ENCODE assay signal across 10 cellular contexts in the genomic region with DNA sequence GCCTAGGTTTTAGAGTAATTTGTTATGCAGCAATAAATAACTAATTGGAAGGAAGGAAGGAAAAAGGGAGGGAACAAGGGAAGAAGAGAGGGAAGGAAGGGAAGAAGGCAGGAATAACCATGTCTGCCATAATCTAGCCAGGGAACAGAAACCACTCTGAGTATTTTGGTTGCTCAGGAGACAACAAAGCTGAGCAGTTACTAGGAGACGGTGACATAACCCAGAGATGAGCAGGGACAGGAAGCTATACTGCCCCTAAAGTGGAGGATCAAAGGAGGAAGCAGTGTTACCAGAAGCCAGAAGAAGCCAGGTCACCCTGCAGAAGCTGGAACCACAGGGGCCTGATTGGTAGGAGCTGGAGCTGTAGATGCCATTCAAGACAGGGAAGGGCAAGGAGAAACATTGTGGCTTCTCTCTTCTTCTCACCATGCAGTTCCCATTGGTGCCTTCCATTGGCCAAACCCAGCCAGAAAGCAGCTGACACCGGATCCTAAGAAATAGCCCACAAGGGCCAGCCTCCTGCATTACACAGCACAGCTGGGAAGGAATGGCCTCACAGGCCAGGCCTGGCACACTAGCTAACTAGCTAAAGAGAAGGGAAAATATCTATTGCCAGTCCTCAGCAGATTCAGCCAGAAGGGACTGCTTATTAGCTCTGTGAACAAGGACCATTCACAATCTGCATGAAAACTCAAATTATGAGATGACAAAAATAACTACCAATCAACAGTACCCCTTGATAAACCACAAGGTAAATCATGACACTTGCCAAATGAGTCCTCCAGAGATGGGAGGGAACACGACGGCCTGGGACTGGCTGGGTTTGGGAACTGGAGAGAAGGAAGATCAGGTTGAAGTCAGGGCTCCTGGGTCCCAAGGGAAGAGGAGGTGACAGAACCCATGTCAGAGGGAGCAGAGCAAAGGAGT.
DNase-seq lines count a peak whose midpoint lies in the region; ATAC-seq, FAIRE-seq and TF ChIP-seq lines count a peak whose summit lies in the region.
"Had no signal": no experiment of that assay in that cellular context is flagged by ENCODE, and none has a peak within 500 bp of the region (broad histone marks: within the 10 kb centered on the region; RNA-seq: fewer than 3 reads in every experiment).

No MANE protein-coding gene starts in this region.

- no peaks in the 10 kb centered on the region for H3K9me3 Mint-ChIP-seq in activated CD4-positive, alpha-beta memory T cell treated with anti-CD3 and anti-CD28 coated beads for 36 hours

- FAIRE-seq in HepG2 (lab: Jason Lieb, UNC) = no peak

- H2AFZ ChIP-seq in HepG2 (ENCODE audit: low read length) = no peak overlapping the region

- H3K4me3 Mint-ChIP-seq in activated CD4-positive, alpha-beta memory T cell treated with anti-CD3 and anti-CD28 coated beads for 36 hours = no peak overlapping the region
- H3K4me3 Mint-ChIP-seq: nephron had no signal

- no peak for TF ChIP-seq POLR2A in HepG2 (IDR thresholded peaks at IDR 0.05; ENCODE audit: insufficient read depth in 1 of 2, low read depth in 2 of 2, low read length in 2 of 2)

- peak; percentile 28 for ATAC-seq in GM19438 (IDR thresholded peaks at IDR 0.05; ENCODE audit: low read depth, unreplicated experiment)
- ATAC-seq in HG03280 (IDR thresholded peaks at IDR 0.05; ENCODE audit: unreplicated experiment) = peak; percentile 39
- no peak for ATAC-seq in sciatic nerve
- no peak for ATAC-seq in HepG2

- TF ChIP-seq RAD21 in HepG2 (CRISPR knock-in tag; IDR thresholded peaks at IDR 0.05) = no peak

- peak overlapping the region; percentile 55 for H3K27ac Mint-ChIP-seq in activated CD4-positive, alpha-beta memory T cell treated with anti-CD3 and anti-CD28 coated beads for 36 hours
- H3K27ac Mint-ChIP-seq: nephron had no signal

- H3K27ac ChIP-seq in HepG2 (ENCODE audit: extremely low read length, insufficient read depth, low read length) = no peak overlapping the region

- POLR2A ChIA-PET in activated CD4-positive, alpha-beta memory T cell treated with anti-CD3 and anti-CD28 coated beads for 36 hours (lab: Charles Lee) = interaction anchor here (0.9 to 1.6 kb wide), 5 partner anchors 12 to 233 kb away, joined by 3 to 5 read pairs (median 5); a partner anchor contains a TSS
- POLR2A ChIA-PET in HepG2 (lab: Yijun Ruan, JAX) = no interaction called here

- H3K36me3 Mint-ChIP-seq in activated CD4-positive, alpha-beta memory T cell treated with anti-CD3 and anti-CD28 coated beads for 36 hours = no peaks in the 10 kb centered on the region

- H3K9me3 ChIP-seq in HepG2 (ENCODE audit: low read length) = no peaks in the 10 kb centered on the region

- no peak overlapping the region for H3K4me3 ChIP-seq in HepG2 (replicated peaks in 1 of 3; ENCODE audit: insufficient read depth in 1 of 3, low read depth in 2 of 3, low read length in 3 of 3)

- no peak overlapping the region for H3K9ac ChIP-seq in HepG2 (ENCODE audit: insufficient read depth, low read depth, low read length)

- in situ Hi-C loops in HepG2 (cut with HindIII; ENCODE audit: extremely low pct_ligation_motif_present, low pct_unique_long_range_greater_than_20kb) = no loop called here

- no peak overlapping the region for H3K4me2 ChIP-seq in HepG2 (ENCODE audit: low read depth, low read length)

- peaks cover 0 to 13% of the 10 kb centered on the region in 2 experiments; a peak in 3 of 5 replicates for H3K27me3 ChIP-seq in HepG2 (ENCODE audit: control insufficient read depth in 1 of 2, insufficient read depth in 2 of 2, low read length in 2 of 2)

- H3K79me2 ChIP-seq in HepG2 (ENCODE audit: insufficient read depth, low read length) = no peaks in the 10 kb centered on the region

- TF ChIP-seq EP300 in HepG2 (IDR thresholded peaks at IDR 0.05; ENCODE audit: low read depth in 2 of 2, low read length in 2 of 2) (no peak), HepG2 (CRISPR knock-in tag; IDR thresholded peaks at IDR 0.05; ENCODE audit: borderline replicate concordance) (no peak)

- CTCF ChIA-PET in activated CD4-positive, alpha-beta memory T cell treated with anti-CD3 and anti-CD28 coated beads for 36 hours (lab: Charles Lee) = interaction anchor here (0.7 to 1.6 kb wide), 4 partner anchors 18 to 237 kb away, joined by 3 to 7 read pairs (median 4); no protein-coding TSS in a partner anchor
- CTCF ChIA-PET in HepG2 (lab: Yijun Ruan, JAX; ENCODE audit: low intra/inter-chr PET ratio, low total read pairs) = no interaction called here

- peaks cover 36% of the 10 kb centered on the region for H3K27me3 Mint-ChIP-seq in activated CD4-positive, alpha-beta memory T cell treated with anti-CD3 and anti-CD28 coated beads for 36 hours

- H3K36me3 ChIP-seq in HepG2 (replicated peaks in 1 of 2; ENCODE audit: control insufficient read depth in 1 of 2, insufficient read depth in 2 of 2, low read length in 2 of 2) = no peaks in the 10 kb centered on the region

- TF ChIP-seq CTCF in HepG2 (CRISPR knock-in tag; IDR thresholded peaks at IDR 0.05) = no peak

- WGBS in HepG2 (ENCODE audit: low lambda C conversion rate) = 66% methylated on average over 4 of the region's 4 CpGs

- H3K4me1 Mint-ChIP-seq in activated CD4-positive, alpha-beta memory T cell treated with anti-CD3 and anti-CD28 coated beads for 36 hours (ENCODE audit: low read depth) = peaks cover 23% of the 10 kb centered on the region

- H3K4me1 ChIP-seq in HepG2 (ENCODE audit: insufficient read depth, low read length) = no peaks in the 10 kb centered on the region

- DNase-seq in DMS53 treated with DMSO at 0.1 percent for 48 hours (lab: John Stamatoyannopoulos, UW; ENCODE audit: unreplicated experiment) (peak; percentile 77), dedifferentiated amniotic fluid mesenchymal stem cell (ENCODE audit: extremely low spot score) (no peak), sciatic nerve (ENCODE audit: low spot score) (no peak), HepG2 (ENCODE audit: low spot score) (no peak), DMS 273 treated with DMSO at 0.1 percent for 48 hours (lab: John Stamatoyannopoulos, UW) (no peak)
- peak; percentile 19 for DNase-seq in activated CD4-positive, alpha-beta memory T cell treated with anti-CD3 and anti-CD28 coated beads for 36 hours
- DNase-seq: dermis blood vessel endothelial cell had no signal

- intact Hi-C loops in activated CD4-positive, alpha-beta memory T cell treated with anti-CD3 and anti-CD28 coated beads for 36 hours (cut with micrococcal nuclease) = loop anchor here (1.0 to 5.0 kb wide), 9 partner anchors 16 to 327 kb away; a partner anchor contains a TSS
- intact Hi-C loops in sciatic nerve (cut with DNase I) = no loop called here
- intact Hi-C loops in HepG2 (cut with micrococcal nuclease; ENCODE audit: unreplicated experiment) = no loop called here

- no peaks in the 10 kb centered on the region for H4K20me1 ChIP-seq in HepG2 (ENCODE audit: insufficient read depth, low read length)

- no TSS peak for BruUV-seq in HepG2 (replicated peaks; lab: Mats Ljungman, UMichigan)

TF ChIP-seq in HepG2, 621 proteins besides CTCF, POLR2A, EP300 and RAD21:
- TF ChIP-seq KLF6 (CRISPR knock-in tag; IDR thresholded peaks at IDR 0.05) (no peak), HOXA5 (CRISPR knock-in tag; IDR thresholded peaks at IDR 0.05) (no peak), MED8 (CRISPR knock-in tag; IDR thresholded peaks at IDR 0.05; ENCODE audit: insufficient replicate concordance) (no peak), ZBTB42 (CRISPR knock-in tag; IDR thresholded peaks at IDR 0.05) (no peak), SP4 (CRISPR knock-in tag; IDR thresholded peaks at IDR 0.05) (no peak)
- TF ChIP-seq, protein P1, sequence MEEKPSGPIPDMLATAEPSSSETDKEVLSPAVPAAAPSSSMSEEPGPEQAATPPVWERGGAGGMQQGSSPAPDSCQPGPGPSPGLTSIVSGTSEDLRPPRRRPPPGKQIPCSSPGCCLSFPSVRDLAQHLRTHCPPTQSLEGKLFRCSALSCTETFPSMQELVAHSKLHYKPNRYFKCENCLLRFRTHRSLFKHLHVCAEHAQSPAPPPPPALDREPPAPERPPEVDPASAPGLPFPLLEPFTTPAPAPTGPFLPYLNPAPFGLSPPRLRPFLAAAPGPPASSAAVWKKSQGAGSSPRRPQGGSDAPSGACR (CRISPR knock-in tag; IDR thresholded peaks at IDR 0.05) = no peak
- TF ChIP-seq, protein P2, sequence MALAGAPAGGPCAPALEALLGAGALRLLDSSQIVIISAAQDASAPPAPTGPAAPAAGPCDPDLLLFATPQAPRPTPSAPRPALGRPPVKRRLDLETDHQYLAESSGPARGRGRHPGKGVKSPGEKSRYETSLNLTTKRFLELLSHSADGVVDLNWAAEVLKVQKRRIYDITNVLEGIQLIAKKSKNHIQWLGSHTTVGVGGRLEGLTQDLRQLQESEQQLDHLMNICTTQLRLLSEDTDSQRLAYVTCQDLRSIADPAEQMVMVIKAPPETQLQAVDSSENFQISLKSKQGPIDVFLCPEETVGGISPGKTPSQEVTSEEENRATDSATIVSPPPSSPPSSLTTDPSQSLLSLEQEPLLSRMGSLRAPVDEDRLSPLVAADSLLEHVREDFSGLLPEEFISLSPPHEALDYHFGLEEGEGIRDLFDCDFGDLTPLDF (CRISPR knock-in tag; IDR thresholded peaks at IDR 0.05) = no peak

Comparison
In these comparisons a context has a peak if more than half of its experiments do, and no peak if none do; other contexts are left out.
1. DNase-seq: peak in DMS53 treated with DMSO at 0.1 percent for 48 hours (single experiment) and activated CD4-positive, alpha-beta memory T cell treated with anti-CD3 and anti-CD28 coated beads for 36 hours (single experiment); none in dedifferentiated amniotic fluid mesenchymal stem cell (single experiment), sciatic nerve (single experiment), HepG2 (single experiment) and DMS 273 treated with DMSO at 0.1 percent for 48 hours (single experiment).
2. ATAC-seq: peak in GM19438 (single experiment) and HG03280 (single experiment); none in sciatic nerve (single experiment) and HepG2 (single experiment).